Comparison of ENCODE assay signal across 8 cellular contexts in genomic region chr3:194203482-194204035, GRCh38.
DNase-seq lines count a peak whose midpoint lies in the region; ATAC-seq and TF ChIP-seq lines count a peak whose summit lies in the region.

No MANE protein-coding gene starts in this region.

- DNase-seq in NCI-H1436 treated with DMSO at 0.1 percent for 48 hours (lab: John Stamatoyannopoulos, UW) (peak; percentile 63), SW480 (ENCODE audit: low spot score) (no peak), epidermal melanocyte (ENCODE audit: insufficient read length, low spot score) (no peak), foreskin fibroblast (no peak)

- no peak overlapping the region for H3K27ac Mint-ChIP-seq in dendritic cell treated with granulocyte-macrophage colony-stimulating factor and Interleukin-4, amounts not matched to agents 40 ng/mL and 50 ng/mL, for 4 days

- H3K4me3 ChIP-seq in skin epidermis = peak overlapping the region; percentile 20 to 44 (median 29)
- H3K4me3 ChIP-seq in foreskin fibroblast (ENCODE audit: low read depth in 1 of 2, low read length in 2 of 2) = no peak overlapping the region

- H3K4me1 Mint-ChIP-seq in dendritic cell treated with granulocyte-macrophage colony-stimulating factor and Interleukin-4, amounts not matched to agents 40 ng/mL and 50 ng/mL, for 4 days (ENCODE audit: low read depth) = peaks cover 27% of the 10 kb centered on the region

- peak overlapping the region; percentile 55 for H3K4me3 Mint-ChIP-seq in dendritic cell treated with granulocyte-macrophage colony-stimulating factor and Interleukin-4, amounts not matched to agents 40 ng/mL and 50 ng/mL, for 4 days

- H3K27ac ChIP-seq in skin epidermis = peak overlapping the region in 2 of 21 experiments; percentile 58 to 59

- H3K9me3 Mint-ChIP-seq in dendritic cell treated with granulocyte-macrophage colony-stimulating factor and Interleukin-4, amounts not matched to agents 40 ng/mL and 50 ng/mL, for 4 days = no peaks in the 10 kb centered on the region

- intact Hi-C loops in dendritic cell treated with granulocyte-macrophage colony-stimulating factor and Interleukin-4, amounts not matched to agents 40 ng/mL and 50 ng/mL, for 4 days (cut with micrococcal nuclease) = no loop called here

- TF ChIP-seq CTCF in foreskin fibroblast (IDR thresholded peaks at IDR 0.05; ENCODE audit: low read depth, low read length) = no peak

- H3K27me3 Mint-ChIP-seq in dendritic cell treated with granulocyte-macrophage colony-stimulating factor and Interleukin-4, amounts not matched to agents 40 ng/mL and 50 ng/mL, for 4 days = peaks cover 75% of the 10 kb centered on the region

- H3K36me3 Mint-ChIP-seq in dendritic cell treated with granulocyte-macrophage colony-stimulating factor and Interleukin-4, amounts not matched to agents 40 ng/mL and 50 ng/mL, for 4 days (ENCODE audit: low read depth) = no peaks in the 10 kb centered on the region

- ATAC-seq in GM18907 (IDR thresholded peaks at IDR 0.05; ENCODE audit: unreplicated experiment) = peak; percentile 47
- ATAC-seq in HG03565 (IDR thresholded peaks at IDR 0.05; ENCODE audit: unreplicated experiment) = no peak

Comparison
In these comparisons a context has a peak if more than half of its experiments do, and no peak if none do; other contexts are left out.
1. H3K4me3 ChIP-seq: peak in skin epidermis (7 of 7); none in foreskin fibroblast (0 of 2).